21 cellular contexts compared by ENCODE assay signal in the genomic region with DNA sequence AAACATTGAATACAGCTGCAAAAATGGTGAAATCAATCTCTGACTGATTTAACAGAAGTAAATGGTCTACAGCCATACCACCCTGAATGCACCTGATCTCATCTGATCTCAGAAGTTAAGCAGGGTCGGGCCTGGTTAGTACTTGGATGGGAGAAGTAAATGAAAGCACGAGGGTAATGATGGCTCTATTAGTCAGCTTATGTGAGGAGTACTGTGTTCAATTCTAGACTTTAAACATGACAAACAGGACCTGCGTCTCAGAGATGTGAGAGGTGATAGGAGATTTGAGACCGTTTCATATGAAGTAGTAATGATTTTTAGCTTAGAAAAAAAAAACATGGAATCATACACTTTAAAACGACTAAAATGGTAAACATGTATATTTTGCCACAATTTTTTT.
DNase-seq lines count a peak whose midpoint lies in the region; ATAC-seq, FAIRE-seq and TF ChIP-seq lines count a peak whose summit lies in the region.
"Had no signal": no experiment of that assay in that cellular context is flagged by ENCODE, and none has a peak within 500 bp of the region (broad histone marks: within the 10 kb centered on the region; RNA-seq: fewer than 3 reads in every experiment).

No MANE protein-coding gene starts in this region.

- H3K36me3 Mint-ChIP-seq in activated naive CD8-positive, alpha-beta T cell treated with anti-CD3 and anti-CD28 coated beads, Interleukin-2, amount 50 U/mL, for 24 hours (ENCODE audit: low read depth): peaks cover 25% of the 10 kb centered on the region
- H3K36me3 Mint-ChIP-seq in activated naive CD8-positive, alpha-beta T cell treated with anti-CD3 and anti-CD28 coated beads for 36 hours: peaks cover 23% of the 10 kb centered on the region

- no peak overlapping the region for H3K4me3 Mint-ChIP-seq in activated naive CD8-positive, alpha-beta T cell treated with anti-CD3 and anti-CD28 coated beads, Interleukin-2, amount 50 U/mL, for 24 hours
- no peak overlapping the region for H3K4me3 Mint-ChIP-seq in activated naive CD8-positive, alpha-beta T cell treated with anti-CD3 and anti-CD28 coated beads for 36 hours
- H3K4me3 Mint-ChIP-seq: GM23338 had no signal

- H3K27me3 Mint-ChIP-seq in activated naive CD8-positive, alpha-beta T cell treated with anti-CD3 and anti-CD28 coated beads, Interleukin-2, amount 50 U/mL, for 24 hours: no peaks in the 10 kb centered on the region
- H3K27me3 Mint-ChIP-seq in activated naive CD8-positive, alpha-beta T cell treated with anti-CD3 and anti-CD28 coated beads for 36 hours: no peaks in the 10 kb centered on the region

- H3K4me1 Mint-ChIP-seq in activated naive CD8-positive, alpha-beta T cell treated with anti-CD3 and anti-CD28 coated beads, Interleukin-2, amount 50 U/mL, for 24 hours: peaks cover 23% of the 10 kb centered on the region
- peaks cover 20% of the 10 kb centered on the region for H3K4me1 Mint-ChIP-seq in activated naive CD8-positive, alpha-beta T cell treated with anti-CD3 and anti-CD28 coated beads for 36 hours
- H3K4me1 Mint-ChIP-seq: GM23338 had no signal

- ATAC-seq in activated naive CD8-positive, alpha-beta T cell treated with anti-CD3 and anti-CD28 coated beads, Interleukin-2, amount 50 U/mL, for 24 hours: peak; percentile 29
- no peak for ATAC-seq in GM18909 (IDR thresholded peaks at IDR 0.05; ENCODE audit: poor library complexity, unreplicated experiment)
- ATAC-seq: GM23338, SK-N-SH treated with all-trans-retinoic acid at 6 μM for 48 hours had no signal

- H3K9me3 Mint-ChIP-seq in activated naive CD8-positive, alpha-beta T cell treated with anti-CD3 and anti-CD28 coated beads, Interleukin-2, amount 50 U/mL, for 24 hours: no peaks in the 10 kb centered on the region
- no peaks in the 10 kb centered on the region for H3K9me3 Mint-ChIP-seq in activated naive CD8-positive, alpha-beta T cell treated with anti-CD3 and anti-CD28 coated beads for 36 hours
- H3K9me3 Mint-ChIP-seq: GM23338 had no signal

- no peak for DNase-seq in activated naive CD8-positive, alpha-beta T cell treated with anti-CD3 and anti-CD28 coated beads, Interleukin-2, amount 50 U/mL, for 24 hours
- no peak for DNase-seq in activated naive CD8-positive, alpha-beta T cell treated with anti-CD3 and anti-CD28 coated beads for 36 hours
- DNase-seq in H54 (ENCODE audit: insufficient read length, low spot score) (no peak), SK-N-DZ (ENCODE audit: low spot score) (peak; percentile 10), NOMO-1 treated with dmso at 0.1 percent for 144 hours (lab: John Stamatoyannopoulos, UW; ENCODE audit: unreplicated experiment) (no peak)
- DNase-seq in stimulated activated CD8-positive, alpha-beta memory T cell treated with anti-CD3 and anti-CD28 coated beads, Interleukin-4, amount 100 ng/mL, for 48 hours: peak; percentile 34
- DNase-seq: DMS 273 treated with DMSO at 0.1 percent for 48 hours, DND-41, Kasumi-1, MG63, NCI-H1092, NCI-H146, NCI-H2029 treated with DMSO at 0.1 percent for 48 hours, NCI-H2171 treated with DMSO at 0.1 percent for 48 hours, NCI-H446 treated with DMSO at 0.1 percent for 48 hours, NCI-H69, SHP77 treated with DMSO at 0.1 percent for 48 hours had no signal

- peak; percentile 23 for FAIRE-seq in H54 (lab: Jason Lieb, UNC)
- FAIRE-seq: GM19239 had no signal

- TF ChIP-seq POLR2A in H54 (IDR thresholded peaks at IDR 0.05; ENCODE audit: low read depth, low read length): no peak

- H3K27ac Mint-ChIP-seq in activated naive CD8-positive, alpha-beta T cell treated with anti-CD3 and anti-CD28 coated beads, Interleukin-2, amount 50 U/mL, for 24 hours: no peak overlapping the region
- no peak overlapping the region for H3K27ac Mint-ChIP-seq in activated naive CD8-positive, alpha-beta T cell treated with anti-CD3 and anti-CD28 coated beads for 36 hours
- H3K27ac Mint-ChIP-seq: GM23338 had no signal

Comparison
In these comparisons a context has a peak if more than half of its experiments do, and no peak if none do; other contexts are left out.
1. DNase-seq: peak in SK-N-DZ (single experiment) and stimulated activated CD8-positive, alpha-beta memory T cell treated with anti-CD3 and anti-CD28 coated beads, Interleukin-4, amount 100 ng/mL, for 48 hours (single experiment); none in activated naive CD8-positive, alpha-beta T cell treated with anti-CD3 and anti-CD28 coated beads, Interleukin-2, amount 50 U/mL, for 24 hours (single experiment), activated naive CD8-positive, alpha-beta T cell treated with anti-CD3 and anti-CD28 coated beads for 36 hours (single experiment), H54 (single experiment) and NOMO-1 treated with dmso at 0.1 percent for 144 hours (single experiment).